In genomic region chr3:151268267-151269235, GRCh38 we compare ENCODE assay signal across 10 cellular contexts. TPM values are rescaled to one million over a fixed set of nuclear protein-coding genes. Genes with fewer than 3 reads are reported as not detected.
DNase-seq lines count a peak whose midpoint lies in the region; ATAC-seq and TF ChIP-seq lines count a peak whose summit lies in the region.
"Had no signal": no experiment of that assay in that cellular context is flagged by ENCODE, and none has a peak within 500 bp of the region (broad histone marks: within the 10 kb centered on the region; RNA-seq: fewer than 3 reads in every experiment).

No MANE protein-coding gene starts in this region.

- H3K36me3 Mint-ChIP-seq in CD4-positive, alpha-beta memory T cell, result no peaks in the 10 kb centered on the region
- H3K36me3 Mint-ChIP-seq in activated naive CD8-positive, alpha-beta T cell treated with anti-CD3 and anti-CD28 coated beads for 36 hours, result peaks cover 10% of the 10 kb centered on the region

- intact Hi-C loops in CD4-positive, alpha-beta memory T cell (cut with micrococcal nuclease), result no loop called here
- intact Hi-C loops in A673 (cut with micrococcal nuclease; ENCODE audit: unreplicated experiment), result no loop called here
- intact Hi-C loops in ascending aorta (cut with DNase I), result no loop called here

- peak overlapping the region; percentile 50 to 81 (median 74) for H3K4me3 Mint-ChIP-seq in CD4-positive, alpha-beta memory T cell
- peak overlapping the region; percentile 47 for H3K4me3 Mint-ChIP-seq in activated naive CD8-positive, alpha-beta T cell treated with anti-CD3 and anti-CD28 coated beads for 36 hours

- peak; percentile 43 to 53 (median 47) for DNase-seq in CD4-positive, alpha-beta memory T cell
- DNase-seq in GM20000 (ENCODE audit: low spot score) (peak; percentile 7), BE2C (no peak), A673 (ENCODE audit: low spot score) (no peak), AML-193 (lab: John Stamatoyannopoulos, UW) (no peak), ascending aorta (ENCODE audit: low spot score in 2 of 2) (no peak)
- DNase-seq in activated naive CD8-positive, alpha-beta T cell treated with anti-CD3 and anti-CD28 coated beads for 36 hours, result peak; percentile 65
- DNase-seq: activated effector memory CD4-positive, alpha-beta T cell treated with Interleukin-2 at 50 U/mL for 16 hours; DMS79 had no signal

- H3K4me1 Mint-ChIP-seq in CD4-positive, alpha-beta memory T cell, result peaks cover 10 to 25% (median 14%) of the 10 kb centered on the region in 4 donors
- H3K4me1 Mint-ChIP-seq in activated naive CD8-positive, alpha-beta T cell treated with anti-CD3 and anti-CD28 coated beads for 36 hours, result peaks cover 32% of the 10 kb centered on the region

- no peak for TF ChIP-seq CTCF in GM20000 (IDR thresholded peaks at IDR 0.05; ENCODE audit: extremely low read depth, missing control alignments)
- TF ChIP-seq CTCF in BE2C (IDR thresholded peaks at IDR 0.05; ENCODE audit: low read depth, low read length), result no peak
- no peak for TF ChIP-seq CTCF in A673 (conservative IDR thresholded peaks at IDR 0.05; ENCODE audit: low read depth, low read length)
- no peak for TF ChIP-seq CTCF in ascending aorta (IDR thresholded peaks at IDR 0.05)

- H3K4me3 ChIP-seq in CD4-positive, alpha-beta memory T cell (ENCODE audit: low read length in 2 of 2), result no peak overlapping the region
- no peak overlapping the region for H3K4me3 ChIP-seq in BE2C (ENCODE audit: low read depth, low read length)
- H3K4me3 ChIP-seq in A673 (ENCODE audit: low read depth, low read length, poor library complexity, severe bottlenecking), result no peak overlapping the region
- no peak overlapping the region for H3K4me3 ChIP-seq in ascending aorta

- H3K27me3 ChIP-seq in CD4-positive, alpha-beta memory T cell (ENCODE audit: insufficient read depth, low read length), result no peaks in the 10 kb centered on the region
- H3K27me3 ChIP-seq in BE2C (no peaks in the 10 kb centered on the region), A673 (replicated peaks; ENCODE audit: insufficient read depth, low read depth, low read length, poor library complexity) (no peaks in the 10 kb centered on the region), ascending aorta (no peaks in the 10 kb centered on the region)

- no peak overlapping the region for H3K27ac ChIP-seq in CD4-positive, alpha-beta memory T cell (ENCODE audit: low read depth, low read length)
- H3K27ac ChIP-seq in A673 (ENCODE audit: low read depth, low read length, poor library complexity, severe bottlenecking) (no peak overlapping the region), ascending aorta (no peak overlapping the region)

- peaks cover 0 to 1% of the 10 kb centered on the region in 2 donors for H3K27me3 Mint-ChIP-seq in CD4-positive, alpha-beta memory T cell
- H3K27me3 Mint-ChIP-seq in activated naive CD8-positive, alpha-beta T cell treated with anti-CD3 and anti-CD28 coated beads for 36 hours, result no peaks in the 10 kb centered on the region

- no TSS peak for BruUV-seq in A673 (replicated peaks; lab: Mats Ljungman, UMichigan)

- no peaks in the 10 kb centered on the region for H3K9me3 Mint-ChIP-seq in CD4-positive, alpha-beta memory T cell
- peaks cover 5% of the 10 kb centered on the region for H3K9me3 Mint-ChIP-seq in activated naive CD8-positive, alpha-beta T cell treated with anti-CD3 and anti-CD28 coated beads for 36 hours

- no peaks in the 10 kb centered on the region for H3K9me3 ChIP-seq in CD4-positive, alpha-beta memory T cell (ENCODE audit: control insufficient read depth in 1 of 2, low read length in 2 of 2)
- H3K9me3 ChIP-seq in BE2C, result no peaks in the 10 kb centered on the region
- H3K9me3 ChIP-seq in A673 (ENCODE audit: low read depth, low read length, poor library complexity, severe bottlenecking), result no peaks in the 10 kb centered on the region
- H3K9me3 ChIP-seq in ascending aorta, result no peaks in the 10 kb centered on the region

- H3K27ac Mint-ChIP-seq in CD4-positive, alpha-beta memory T cell, result peak overlapping the region; percentile 68 to 92 (median 85)
- H3K27ac Mint-ChIP-seq in activated naive CD8-positive, alpha-beta T cell treated with anti-CD3 and anti-CD28 coated beads for 36 hours, result peak overlapping the region; percentile 88

- CTCF ChIA-PET in CD4-positive, alpha-beta memory T cell (lab: Charles Lee; ENCODE audit: partially characterized antibody), result interaction anchor here (0.7 to 2.8 kb wide), 13 partner anchors 8 to 113 kb away, joined by 3 to 19 read pairs (median 6); partner anchors contain the start of gene P2RY14
- CTCF ChIA-PET in A673 (lab: Charles Lee), result no interaction called here

- ATAC-seq in HG03439 (IDR thresholded peaks at IDR 0.05; ENCODE audit: unreplicated experiment), result peak; percentile 33

- H3K4me1 ChIP-seq in CD4-positive, alpha-beta memory T cell (ENCODE audit: insufficient read depth, low read length), result peaks cover 10% of the 10 kb centered on the region
- H3K4me1 ChIP-seq in BE2C (no peaks in the 10 kb centered on the region), A673 (ENCODE audit: insufficient read depth, low read length, poor library complexity, severe bottlenecking) (peaks cover 17% of the 10 kb centered on the region), ascending aorta (no peaks in the 10 kb centered on the region)

- POLR2A ChIA-PET in CD4-positive, alpha-beta memory T cell (lab: Charles Lee; ENCODE audit: partially characterized antibody), result interaction anchor here (0.8 to 1.4 kb wide), 3 partner anchors 9 to 68 kb away, joined by 3 to 6 read pairs (median 5); no protein-coding TSS in a partner anchor
- POLR2A ChIA-PET in A673 (lab: Charles Lee; ENCODE audit: low non-redundant PET), result no interaction called here

- no peaks in the 10 kb centered on the region for H3K36me3 ChIP-seq in CD4-positive, alpha-beta memory T cell (ENCODE audit: insufficient read depth, low read length)
- H3K36me3 ChIP-seq in BE2C, result no peaks in the 10 kb centered on the region
- no peaks in the 10 kb centered on the region for H3K36me3 ChIP-seq in A673 (ENCODE audit: insufficient read depth, low read length, poor library complexity, severe bottlenecking)
- no peaks in the 10 kb centered on the region for H3K36me3 ChIP-seq in ascending aorta

RNA-seq across cellular contexts. Expression of gene P2RY14, which starts 9.8 kb away (rescaled TPM):
- total RNA-seq in CD4-positive, alpha-beta memory T cell, result 1 to 10 TPM in 1 of 2 experiments, under 1 TPM in 1; 0.94 to 1.3 TPM
- polyA plus RNA-seq in CD4-positive, alpha-beta memory T cell, result 1 to 10 TPM in 1 of 2 donors, under 1 TPM in 1; 0.36 to 1.2 TPM
- total RNA-seq in activated naive CD8-positive, alpha-beta T cell treated with anti-CD3 and anti-CD28 coated beads for 36 hours, result 1 to 10 TPM; 1.5 to 2.5 TPM
- not detected for polyA plus RNA-seq in BE2C (2012; ENCODE audit: insufficient read depth, insufficient read length, low read depth)
- total RNA-seq in A673 (2021) (not detected in 2 replicates), ascending aorta (2.7 TPM)

RNA-seq across cellular contexts. Expression of gene GPR87, which starts 48.1 kb away (rescaled TPM):
- not detected for total RNA-seq in CD4-positive, alpha-beta memory T cell
- not detected for polyA plus RNA-seq in CD4-positive, alpha-beta memory T cell
- not detected for total RNA-seq in activated naive CD8-positive, alpha-beta T cell treated with anti-CD3 and anti-CD28 coated beads for 36 hours
- not detected for polyA plus RNA-seq in BE2C (2012; ENCODE audit: insufficient read depth, insufficient read length, low read depth)
- total RNA-seq in A673 (2021) (not detected in 2 replicates), ascending aorta (not detected)

Comparison
In these comparisons a context has a peak if more than half of its experiments do, and no peak if none do; other contexts are left out.
1. DNase-seq: peak in CD4-positive, alpha-beta memory T cell (5 of 5), GM20000 (single experiment) and activated naive CD8-positive, alpha-beta T cell treated with anti-CD3 and anti-CD28 coated beads for 36 hours (single experiment); none in BE2C (single experiment), A673 (single experiment), AML-193 (0 of 2) and ascending aorta (0 of 2).